12 cellular contexts compared by ENCODE assay signal in genomic region chr1:106268070-106268469, GRCh38.
DNase-seq lines count a peak whose midpoint lies in the region; ATAC-seq, FAIRE-seq and TF ChIP-seq lines count a peak whose summit lies in the region.
"Had no signal": no experiment of that assay in that cellular context is flagged by ENCODE, and none has a peak within 500 bp of the region (broad histone marks: within the 10 kb centered on the region; RNA-seq: fewer than 3 reads in every experiment).

No MANE protein-coding gene starts in this region.

- no peak for ATAC-seq in GM12878
- no peak for ATAC-seq in HG03097 (IDR thresholded peaks at IDR 0.05; ENCODE audit: low FRiP score, unreplicated experiment)
- ATAC-seq: body of pancreas; stimulated activated naive B cell treated with anti-CD40 and anti-IgM and Interleukin-4, amounts not matched to agents 10 μg/mL and 1 μg/mL and 100 μg/mL, for 72 hours had no signal

- SMC1A ChIA-PET in GM12878 (lab: Charles Lee; ENCODE audit: uncharacterized antibody, unreplicated experiment) = no interaction called here

- no peaks in the 10 kb centered on the region for H3K4me1 ChIP-seq in GM12878 (ENCODE audit: control insufficient read depth, insufficient read depth, low read length)
- no peaks in the 10 kb centered on the region for H3K4me1 ChIP-seq in HAP-1
- H3K4me1 ChIP-seq: body of pancreas, right lobe of liver had no signal

- CTCF ChIA-PET in GM12878 (lab: Yijun Ruan, JAX) = no interaction called here

- peak; percentile 35 for DNase-seq in NCI-H146 (lab: John Stamatoyannopoulos, UW)
- no peak for DNase-seq in NCI-H146 treated with DMSO at 0.1 percent for 48 hours (lab: John Stamatoyannopoulos, UW; ENCODE audit: unreplicated experiment)
- peak; percentile 41 for DNase-seq in NCI-H2171 (lab: John Stamatoyannopoulos, UW)
- DNase-seq in GM12878 (ENCODE audit: low read depth, low spot score) = no peak
- DNase-seq in posterior cingulate gyrus = peak in 8 of 10 donors; percentile 8 to 77 (median 25)
- DNase-seq in activated gamma-delta T cell (lab: John Stamatoyannopoulos, UW) = no peak
- DNase-seq in HAP-1 (ENCODE audit: low spot score in 2 of 2) = no peak
- DNase-seq: activated CD4-positive, alpha-beta T cell treated with anti-CD3 and anti-CD28 coated beads for 4 hours; body of pancreas; right lobe of liver; stimulated activated naive B cell treated with anti-CD40 and anti-IgM and Interleukin-4, amounts not matched to agents 10 μg/mL and 1 μg/mL and 100 μg/mL, for 72 hours had no signal

- 9% methylated on average over 5 of the region's 5 CpGs for WGBS in GM12878 (ENCODE audit: insufficient coverage, insufficient replicate concordance, low lambda C conversion rate, missing lambda C conversion rate)

- TF ChIP-seq POLR2A in GM12878 (IDR thresholded peaks at IDR 0.05; ENCODE audit: low read depth, low read length) = no peak

- POLR2A ChIA-PET in GM12878 (lab: Charles Lee) = no interaction called here

- TF ChIP-seq EP300 in GM12878 (IDR thresholded peaks at IDR 0.05; ENCODE audit: borderline replicate concordance in 1 of 2, control insufficient read depth in 1 of 2, low read depth in 2 of 2, low read length in 2 of 2) = no peak

- FAIRE-seq in GM12878 (lab: Jason Lieb, UNC) = no peak

- H3K36me3 ChIP-seq in GM12878 (ENCODE audit: control insufficient read depth in 2 of 2, insufficient read depth in 2 of 2, low read length in 1 of 2) = no peaks in the 10 kb centered on the region
- no peaks in the 10 kb centered on the region for H3K36me3 ChIP-seq in HAP-1 (replicated peaks)
- H3K36me3 ChIP-seq: right lobe of liver had no signal

- H3K27ac ChIP-seq in GM12878 (ENCODE audit: control insufficient read depth, insufficient read depth) = no peak overlapping the region
- H3K27ac ChIP-seq: body of pancreas, right lobe of liver had no signal

- peak; percentile 41; the same call in 1 of the 2 replicates for TF ChIP-seq RAD21 in GM12878 (IDR thresholded peaks at IDR 0.05; ENCODE audit: insufficient read depth, low read depth, low read length)

- intact Hi-C loops in GM12878 (cut with micrococcal nuclease; ENCODE audit: unreplicated experiment) (no loop called here), posterior cingulate gyrus (cut with DNase I) (no loop called here)

- no peak overlapping the region for H2AFZ ChIP-seq in GM12878 (ENCODE audit: control insufficient read depth, low read depth, low read length)

- in situ Hi-C loops in GM12878 (cut with MboI) = no loop called here
- in situ Hi-C loops in HAP-1 (cut with MboI; ENCODE audit: low sequenced_read_pairs) = no loop called here

- no peaks in the 10 kb centered on the region for H4K20me1 ChIP-seq in GM12878 (ENCODE audit: control insufficient read depth, insufficient read depth)

- H3K79me2 ChIP-seq in GM12878 (ENCODE audit: control insufficient read depth, insufficient read depth, low read length) = no peaks in the 10 kb centered on the region

- RAD21 ChIA-PET in GM12878 (lab: Charles Lee; ENCODE audit: unreplicated experiment) = no interaction called here

- no peak overlapping the region for H3K4me3 ChIP-seq in GM12878
- H3K4me3 ChIP-seq in HAP-1 = no peak overlapping the region
- H3K4me3 ChIP-seq: body of pancreas, right lobe of liver had no signal

- BruUV-seq in GM12878 (replicated peaks; lab: Mats Ljungman, UMichigan) = no TSS peak

- H3K9me3 ChIP-seq in GM12878 (replicated peaks; ENCODE audit: control insufficient read depth, insufficient read depth, low read length) = no peaks in the 10 kb centered on the region
- no peaks in the 10 kb centered on the region for H3K9me3 ChIP-seq in HAP-1
- H3K9me3 ChIP-seq: body of pancreas, right lobe of liver had no signal

- H3K27me3 ChIP-seq in GM12878 (replicated peaks in 1 of 2; ENCODE audit: control insufficient read depth in 2 of 2, insufficient read depth in 2 of 2, low read length in 1 of 2) = no peaks in the 10 kb centered on the region
- H3K27me3 ChIP-seq in HAP-1 (ENCODE audit: low read depth) = no peaks in the 10 kb centered on the region
- H3K27me3 ChIP-seq: body of pancreas, right lobe of liver had no signal

- H3K4me2 ChIP-seq in GM12878 (ENCODE audit: control insufficient read depth, insufficient read depth) = no peak overlapping the region

- peak in 2 of 3 experiments; percentile 5 to 27; a peak in 1 of 6 replicates for TF ChIP-seq CTCF in GM12878 (IDR thresholded peaks at IDR 0.05 in 2 of 3, conservative IDR thresholded peaks at IDR 0.05 in 1 of 3; ENCODE audit: control insufficient read depth in 2 of 3, extremely low read depth in 1 of 3, insufficient read depth in 1 of 3, low read depth in 3 of 3, low read length in 3 of 3)

- H3K9ac ChIP-seq in GM12878 (ENCODE audit: control insufficient read depth, insufficient read depth, low read length) = no peak overlapping the region

TF ChIP-seq in GM12878, 131 proteins besides CTCF, POLR2A, EP300 and RAD21 (continues in another document):
- TF ChIP-seq, protein P1, sequence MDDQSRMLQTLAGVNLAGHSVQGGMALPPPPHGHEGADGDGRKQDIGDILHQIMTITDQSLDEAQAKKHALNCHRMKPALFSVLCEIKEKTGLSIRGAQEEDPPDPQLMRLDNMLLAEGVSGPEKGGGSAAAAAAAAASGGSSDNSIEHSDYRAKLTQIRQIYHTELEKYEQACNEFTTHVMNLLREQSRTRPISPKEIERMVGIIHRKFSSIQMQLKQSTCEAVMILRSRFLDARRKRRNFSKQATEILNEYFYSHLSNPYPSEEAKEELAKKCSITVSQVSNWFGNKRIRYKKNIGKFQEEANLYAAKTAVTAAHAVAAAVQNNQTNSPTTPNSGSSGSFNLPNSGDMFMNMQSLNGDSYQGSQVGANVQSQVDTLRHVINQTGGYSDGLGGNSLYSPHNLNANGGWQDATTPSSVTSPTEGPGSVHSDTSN (IDR thresholded peaks at IDR 0.05; ENCODE audit: insufficient replicate concordance, low read depth, low read length) = no peak
- TF ChIP-seq SRF (IDR thresholded peaks at IDR 0.05; ENCODE audit: low read depth in 2 of 2, low read length in 2 of 2) (no peak), SUZ12 (IDR thresholded peaks at IDR 0.05; ENCODE audit: unreplicated experiment) (no peak), ETV6 (conservative IDR thresholded peaks at IDR 0.05 in 1 of 2, IDR thresholded peaks at IDR 0.05 in 1 of 2; ENCODE audit: borderline replicate concordance in 1 of 2, low read depth in 1 of 2) (no peak), SPI1 (IDR thresholded peaks at IDR 0.05; ENCODE audit: borderline replicate concordance, insufficient read depth, low read depth, low read length) (no peak), TCF7 (IDR thresholded peaks at IDR 0.05; ENCODE audit: borderline replicate concordance) (no peak), POLR2AphosphoS2 (IDR thresholded peaks at IDR 0.05; ENCODE audit: low read depth, low read length) (no peak), CBX5 (IDR thresholded peaks at IDR 0.05; ENCODE audit: low read depth) (no peak), JUNB (IDR thresholded peaks at IDR 0.05) (no peak), MTA3 (IDR thresholded peaks at IDR 0.05; ENCODE audit: borderline replicate concordance, low read length) (no peak), POLR2AphosphoS5 (IDR thresholded peaks at IDR 0.05; ENCODE audit: low read length) (no peak), LARP7 (IDR thresholded peaks at IDR 0.05) (no peak), ESRRA (IDR thresholded peaks at IDR 0.05; ENCODE audit: low read length) (no peak)
- TF ChIP-seq, protein P2, sequence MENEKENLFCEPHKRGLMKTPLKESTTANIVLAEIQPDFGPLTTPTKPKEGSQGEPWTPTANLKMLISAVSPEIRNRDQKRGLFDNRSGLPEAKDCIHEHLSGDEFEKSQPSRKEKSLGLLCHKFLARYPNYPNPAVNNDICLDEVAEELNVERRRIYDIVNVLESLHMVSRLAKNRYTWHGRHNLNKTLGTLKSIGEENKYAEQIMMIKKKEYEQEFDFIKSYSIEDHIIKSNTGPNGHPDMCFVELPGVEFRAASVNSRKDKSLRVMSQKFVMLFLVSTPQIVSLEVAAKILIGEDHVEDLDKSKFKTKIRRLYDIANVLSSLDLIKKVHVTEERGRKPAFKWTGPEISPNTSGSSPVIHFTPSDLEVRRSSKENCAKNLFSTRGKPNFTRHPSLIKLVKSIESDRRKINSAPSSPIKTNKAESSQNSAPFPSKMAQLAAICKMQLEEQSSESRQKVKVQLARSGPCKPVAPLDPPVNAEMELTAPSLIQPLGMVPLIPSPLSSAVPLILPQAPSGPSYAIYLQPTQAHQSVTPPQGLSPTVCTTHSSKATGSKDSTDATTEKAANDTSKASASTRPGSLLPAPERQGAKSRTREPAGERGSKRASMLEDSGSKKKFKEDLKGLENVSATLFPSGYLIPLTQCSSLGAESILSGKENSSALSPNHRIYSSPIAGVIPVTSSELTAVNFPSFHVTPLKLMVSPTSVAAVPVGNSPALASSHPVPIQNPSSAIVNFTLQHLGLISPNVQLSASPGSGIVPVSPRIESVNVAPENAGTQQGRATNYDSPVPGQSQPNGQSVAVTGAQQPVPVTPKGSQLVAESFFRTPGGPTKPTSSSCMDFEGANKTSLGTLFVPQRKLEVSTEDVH (IDR thresholded peaks at IDR 0.05; ENCODE audit: low read depth, partially characterized antibody) = no peak
- TF ChIP-seq, protein P3, sequence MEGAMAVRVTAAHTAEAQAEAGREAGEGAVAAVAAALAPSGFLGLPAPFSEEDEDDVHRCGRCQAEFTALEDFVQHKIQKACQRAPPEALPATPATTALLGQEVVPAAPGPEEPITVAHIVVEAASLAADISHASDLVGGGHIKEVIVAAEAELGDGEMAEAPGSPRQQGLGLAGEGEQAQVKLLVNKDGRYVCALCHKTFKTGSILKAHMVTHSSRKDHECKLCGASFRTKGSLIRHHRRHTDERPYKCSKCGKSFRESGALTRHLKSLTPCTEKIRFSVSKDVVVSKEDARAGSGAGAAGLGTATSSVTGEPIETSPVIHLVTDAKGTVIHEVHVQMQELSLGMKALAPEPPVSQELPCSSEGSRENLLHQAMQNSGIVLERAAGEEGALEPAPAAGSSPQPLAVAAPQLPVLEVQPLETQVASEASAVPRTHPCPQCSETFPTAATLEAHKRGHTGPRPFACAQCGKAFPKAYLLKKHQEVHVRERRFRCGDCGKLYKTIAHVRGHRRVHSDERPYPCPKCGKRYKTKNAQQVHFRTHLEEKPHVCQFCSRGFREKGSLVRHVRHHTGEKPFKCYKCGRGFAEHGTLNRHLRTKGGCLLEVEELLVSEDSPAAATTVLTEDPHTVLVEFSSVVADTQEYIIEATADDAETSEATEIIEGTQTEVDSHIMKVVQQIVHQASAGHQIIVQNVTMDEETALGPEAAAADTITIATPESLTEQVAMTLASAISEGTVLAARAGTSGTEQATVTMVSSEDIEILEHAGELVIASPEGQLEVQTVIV (IDR thresholded peaks at IDR 0.05; ENCODE audit: borderline replicate concordance, partially characterized antibody) = no peak

Comparison
In these comparisons a context has a peak if more than half of its experiments do, and no peak if none do; other contexts are left out.
1. DNase-seq: peak in NCI-H146 (single experiment), NCI-H2171 (single experiment) and posterior cingulate gyrus (8 of 10); none in NCI-H146 treated with DMSO at 0.1 percent for 48 hours (single experiment), GM12878 (single experiment), activated gamma-delta T cell (single experiment) and HAP-1 (0 of 2).